Comparison of ENCODE assay signal across 31 cellular contexts in genomic region chr10:82383350-82383749, GRCh38.
"Had no signal": no experiment of that assay in that cellular context is flagged by ENCODE, and none has a peak within 500 bp of the region (broad histone marks: within the 10 kb centered on the region; RNA-seq: fewer than 3 reads in every experiment).

No MANE protein-coding gene starts in this region.

- DNase-seq: activated B cell treated with CpG ODN at 0.5 μM for 24 hours; activated CD4-positive, alpha-beta memory T cell treated with anti-CD3 and anti-CD28 coated beads for 36 hours; activated CD4-positive, alpha-beta T cell treated with anti-CD3 and anti-CD28 coated beads for 36 hours; activated CD4-positive, alpha-beta T cell treated with anti-CD3 and anti-CD28 coated beads, Interleukin-2, amount 10 ng/mL, durations not matched to agents 24 days and 14 days; activated CD4-positive, CD25-positive, alpha-beta regulatory T cell treated with anti-CD3 and anti-CD28 coated beads, Interleukin-2, amount 50 U/mL, for 72 hours; activated CD8-positive, alpha-beta memory T cell treated with anti-CD3 and anti-CD28 coated beads, Interleukin-2, amount 10 ng/mL, durations not matched to agents 7 days and 5 days; activated CD8-positive, alpha-beta memory T cell treated with anti-CD3 and anti-CD28 coated beads, Interleukin-2, amount 50 U/mL, for 48 hours; activated CD8-positive, alpha-beta T cell treated with anti-CD3 and anti-CD28 coated beads, Interleukin-2, amount 10 ng/mL, durations not matched to agents 7 days and 5 days; activated gamma-delta T cell; activated naive CD4-positive, alpha-beta T cell; activated naive CD4-positive, alpha-beta T cell treated with anti-CD3 and anti-CD28 coated beads, Interleukin-2, amount 10 ng/mL, durations not matched to agents 7 days and 5 days; activated naive CD8-positive, alpha-beta T cell treated with anti-CD3 and anti-CD28 coated beads, Interleukin-2, amount 10 ng/mL, durations not matched to agents 7 days and 5 days; activated T-cell treated with anti-CD3 and anti-CD28 coated beads for 4 hours; activated T-cell treated with anti-CD3 and anti-CD28 coated beads, Interleukin-2, amount 50 U/mL, for 24 hours; activated T-cell treated with anti-CD3 and anti-CD28 coated beads, Interleukin-2, amount 50 U/mL, for 72 hours; central memory CD4-positive, alpha-beta T cell; cerebellar nuclear complex; colonic mucosa; effector CD8-positive, alpha-beta T cell; esophagus squamous epithelium; foreskin melanocyte; head of caudate nucleus; T-helper 17 cell; T1000; WERI-Rb-1 had no signal

- H3K27ac ChIP-seq: ascending aorta, breast epithelium, cardiac muscle cell, colonic mucosa, epithelial cell of prostate, esophagus squamous epithelium, WERI-Rb-1 had no signal

- H3K9me3 ChIP-seq: ascending aorta, breast epithelium, colonic mucosa, esophagus squamous epithelium had no signal

- H3K4me3 ChIP-seq: ascending aorta, breast epithelium, cardiac muscle cell, colonic mucosa, esophagus squamous epithelium had no signal

- H3K36me3 ChIP-seq: ascending aorta, cardiac muscle cell, colonic mucosa, esophagus squamous epithelium, WERI-Rb-1 had no signal

- H3K27me3 ChIP-seq: ascending aorta, breast epithelium, cardiac muscle cell, colonic mucosa, esophagus squamous epithelium had no signal

- FAIRE-seq: endothelial cell of umbilical vein had no signal

- H3K4me1 ChIP-seq: ascending aorta, breast epithelium, colonic mucosa, esophagus squamous epithelium had no signal

- ATAC-seq: activated CD4-positive, alpha-beta T cell treated with anti-CD3 and anti-CD28 coated beads for 36 hours; activated CD8-positive, alpha-beta memory T cell treated with anti-CD3 and anti-CD28 coated beads, Interleukin-2, amount 10 ng/mL, durations not matched to agents 7 days and 5 days; activated CD8-positive, alpha-beta T cell treated with anti-CD3 and anti-CD28 coated beads, Interleukin-2, amount 10 ng/mL, durations not matched to agents 7 days and 5 days; activated naive CD4-positive, alpha-beta T cell treated with anti-CD3 and anti-CD28 coated beads, Interleukin-2, amount 50 U/mL, for 72 hours; activated T-cell treated with anti-CD3 and anti-CD28 coated beads, Interleukin-2, amount 50 U/mL, for 72 hours; T-helper 17 cell had no signal
